8 cellular contexts compared by ENCODE assay signal in genomic region chr7:45001138-45001694, GRCh38. TPM values are rescaled to one million over a fixed set of nuclear protein-coding genes. Genes with fewer than 3 reads are reported as not detected.
DNase-seq lines count a peak whose midpoint lies in the region; ATAC-seq and TF ChIP-seq lines count a peak whose summit lies in the region.

No MANE protein-coding gene starts in this region.

- peaks cover 0 to 10% (median 0%) of the 10 kb centered on the region in 6 donors for H3K36me3 ChIP-seq in spleen

- peak overlapping the region; percentile 84 to 96 (median 88) for H3K27ac ChIP-seq in spleen

- DNase-seq in NCI-H526 treated with DMSO at 0.1 percent for 48 hours (lab: John Stamatoyannopoulos, UW): peak; percentile 34
- DNase-seq in activated T-helper 1 cell treated with anti-CD3 and anti-CD28 coated beads, Interleukin-2, amount 50 U/mL, for 16 hours (ENCODE audit: low read depth in 1 of 2, low spot score in 1 of 2): peak; percentile 38
- peak; percentile 52 for DNase-seq in glomerular visceral epithelial cell (ENCODE audit: extremely low spot score)
- DNase-seq in spleen: peak; percentile 82
- DNase-seq in foreskin melanocyte: no peak

- WGBS in spleen, 5 donors: 28 to 48% (median 41%) methylated on average over 10 of the region's 10 CpGs

- no peak for TF ChIP-seq POLR2A in spleen (IDR thresholded peaks at IDR 0.05)

- TF ChIP-seq CTCF in spleen (IDR thresholded peaks at IDR 0.05 in 8 of 11, conservative IDR thresholded peaks at IDR 0.05 in 3 of 11): no peak

- ATAC-seq in GM21786 (IDR thresholded peaks at IDR 0.05; ENCODE audit: unreplicated experiment) (peak; percentile 33), HG03521 (IDR thresholded peaks at IDR 0.05; ENCODE audit: unreplicated experiment) (no peak)

- intact Hi-C loops in spleen (cut with DNase I; ENCODE audit: low total_unique reads): loop anchor here (10.0 kb wide), 1 partner anchor 114 kb away; the partner anchor contains the start of gene TBRG4

- H3K27me3 ChIP-seq in spleen (replicated peaks in 1 of 7): no peaks in the 10 kb centered on the region

- H3K9me3 ChIP-seq in spleen: no peaks in the 10 kb centered on the region

- H3K4me3 ChIP-seq in GM08714 (ENCODE audit: low read length) (peak overlapping the region; percentile 100), spleen (peak overlapping the region; percentile 57 to 84 (median 74))

- H3K4me1 ChIP-seq in spleen: peaks cover 15 to 80% (median 39%) of the 10 kb centered on the region in 6 donors

RNA-seq across cellular contexts. Expression of gene CCM2, which starts 1.2 kb away (rescaled TPM):
- total RNA-seq in spleen: 10 to 100 TPM; 67.8 to 94.2 (median 80.9) TPM
- polyA plus RNA-seq in spleen: 100 to 1,000 TPM in 2 of 3 donors, 10 to 100 TPM in 1; 80.8 to 108 (median 107) TPM

RNA-seq across cellular contexts. Expression of gene MYO1G, which starts 22.4 kb away (rescaled TPM):
- total RNA-seq in spleen: 10 to 100 TPM; 36.4 to 68.6 (median 62.1) TPM
- 10 to 100 TPM; 27.9 to 61.1 (median 45.6) TPM for polyA plus RNA-seq in spleen
